13 cellular contexts compared by ENCODE assay signal in the genomic region with DNA sequence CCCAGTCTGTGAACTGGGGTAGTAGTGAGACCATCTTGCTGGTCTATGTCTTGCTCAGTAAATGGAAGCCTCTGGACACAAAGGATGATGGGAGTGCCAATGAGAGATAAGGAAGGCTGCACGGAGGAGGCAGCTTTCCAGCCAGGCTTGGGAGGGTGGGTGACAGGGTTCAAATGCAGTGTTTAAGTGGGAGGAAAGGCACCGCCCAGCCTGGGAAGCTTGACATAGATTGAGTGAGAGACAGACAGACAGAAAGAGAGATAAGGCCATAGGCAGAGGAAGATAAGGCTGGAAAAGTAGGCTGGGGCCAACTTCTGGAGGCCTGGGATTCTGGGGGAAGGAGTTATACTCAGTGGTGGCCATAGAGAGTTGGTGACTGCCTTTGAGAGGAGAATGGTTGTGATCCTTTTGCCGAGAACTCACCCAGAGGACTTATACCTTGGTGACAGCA. TPM values are rescaled to one million over a fixed set of nuclear protein-coding genes. Genes with fewer than 3 reads are reported as not detected.
DNase-seq lines count a peak whose midpoint lies in the region; ATAC-seq and TF ChIP-seq lines count a peak whose summit lies in the region.
"Had no signal": no experiment of that assay in that cellular context is flagged by ENCODE, and none has a peak within 500 bp of the region (broad histone marks: within the 10 kb centered on the region; RNA-seq: fewer than 3 reads in every experiment).

No MANE protein-coding gene starts in this region.

- ATAC-seq in HG03565 (IDR thresholded peaks at IDR 0.05; ENCODE audit: unreplicated experiment): no peak
- no peak for ATAC-seq in GM19328 (IDR thresholded peaks at IDR 0.05; ENCODE audit: unreplicated experiment)

- H3K9ac ChIP-seq in fibroblast of lung (ENCODE audit: insufficient read depth, low read length): no peak overlapping the region
- H3K9ac ChIP-seq: parathyroid adenoma had no signal

- no peaks in the 10 kb centered on the region for H3K36me3 ChIP-seq in fibroblast of lung (ENCODE audit: control insufficient read depth, insufficient read depth, low read length)
- H3K36me3 ChIP-seq in sigmoid colon: no peaks in the 10 kb centered on the region

- DNase-seq in CMK (ENCODE audit: low read depth) (peak; percentile 58), OCI-M1 (lab: John Stamatoyannopoulos, UW) (peak; percentile 73), fibroblast of lung (ENCODE audit: low read depth in 2 of 2) (no peak), sigmoid colon (peak; percentile 63), posterior vena cava (ENCODE audit: low spot score) (no peak)
- no peak for DNase-seq in stimulated activated naive CD4-positive, alpha-beta T cell (lab: John Stamatoyannopoulos, UW)
- DNase-seq: activated CD4-positive, alpha-beta T cell treated with anti-CD3 and anti-CD28 coated beads for 1 hour; GF-D8; NCI-H1105 treated with DMSO at 0.1 percent for 48 hours had no signal

- no peaks in the 10 kb centered on the region for H3K27me3 ChIP-seq in fibroblast of lung (ENCODE audit: control insufficient read depth, insufficient read depth, low read length)
- no peaks in the 10 kb centered on the region for H3K27me3 ChIP-seq in sigmoid colon

- no peaks in the 10 kb centered on the region for H3K79me2 ChIP-seq in fibroblast of lung (ENCODE audit: control insufficient read depth, insufficient read depth, low read length)
- H3K79me2 ChIP-seq: parathyroid adenoma had no signal

- H2AFZ ChIP-seq in fibroblast of lung (ENCODE audit: low read length): no peak overlapping the region
- H2AFZ ChIP-seq: parathyroid adenoma had no signal

- intact Hi-C loops in sigmoid colon (cut with DNase I) (no loop called here), posterior vena cava (cut with DNase I) (no loop called here)

- peak overlapping the region; percentile 100 for H3K27ac ChIP-seq in fibroblast of lung (ENCODE audit: insufficient read depth, low read length)
- peak overlapping the region; percentile 89 to 99 (median 96) for H3K27ac ChIP-seq in sigmoid colon
- H3K27ac ChIP-seq: parathyroid adenoma had no signal

- TF ChIP-seq EP300 in sigmoid colon (IDR thresholded peaks at IDR 0.05): no peak

- 73 to 87% methylated on average over 3 of the region's 3 CpGs for WGBS in sigmoid colon, 2 donors

- no peaks in the 10 kb centered on the region for H3K9me3 ChIP-seq in fibroblast of lung (ENCODE audit: control insufficient read depth, insufficient read depth, low read depth, low read length)
- no peaks in the 10 kb centered on the region for H3K9me3 ChIP-seq in sigmoid colon

- no peak overlapping the region for H3K4me3 ChIP-seq in fibroblast of lung (replicated peaks in 1 of 4; ENCODE audit: control extremely low read depth in 1 of 4, insufficient read depth in 1 of 4, low read depth in 3 of 4, low read length in 4 of 4)
- no peak overlapping the region for H3K4me3 ChIP-seq in sigmoid colon
- H3K4me3 ChIP-seq: SK-N-MC had no signal

- peak overlapping the region; percentile 41 for H3K4me2 ChIP-seq in fibroblast of lung (ENCODE audit: extremely low read depth, insufficient read depth, low read length)

- peaks cover 65% of the 10 kb centered on the region for H3K4me1 ChIP-seq in fibroblast of lung (ENCODE audit: control insufficient read depth, extremely low read depth, insufficient read depth, low read length)
- peaks cover 0 to 98% (median 91%) of the 10 kb centered on the region in 4 donors for H3K4me1 ChIP-seq in sigmoid colon
- H3K4me1 ChIP-seq: parathyroid adenoma had no signal

- no peaks in the 10 kb centered on the region for H4K20me1 ChIP-seq in fibroblast of lung (ENCODE audit: control insufficient read depth, extremely low read depth, insufficient read depth, low read length)

- TF ChIP-seq POLR2A in sigmoid colon (IDR thresholded peaks at IDR 0.05): no peak

- TF ChIP-seq CTCF in fibroblast of lung (conservative IDR thresholded peaks at IDR 0.05 in 1 of 2, IDR thresholded peaks at IDR 0.05 in 1 of 2; ENCODE audit: low read depth in 1 of 2, low read length in 2 of 2) (no peak), sigmoid colon (IDR thresholded peaks at IDR 0.05) (no peak)

RNA-seq across cellular contexts. Expression of a gene that starts 7.2 kb away (rescaled TPM):
- total RNA-seq in fibroblast of lung: 577 and 584 TPM in 2 replicates
- polyA plus RNA-seq in fibroblast of lung: 541 and 604 TPM in 2 replicates
- 2,129 and 2,873 TPM in 2 replicates for polyA plus RNA-seq in fibroblast of lung (2012)
- polyA minus RNA-seq in fibroblast of lung (ENCODE audit: low replicate concordance): 7,488 and 12,203 TPM in 2 replicates
- 100 to 1,000 TPM in 1 of 4 donors, 10 to 100 TPM in 3; 43.6 to 459 (median 71.4) TPM for total RNA-seq in sigmoid colon
- 10 to 100 TPM in 2 of 3 donors, 1 to 10 TPM in 1; 7.8 to 96.7 (median 10.2) TPM for polyA plus RNA-seq in sigmoid colon
- total RNA-seq in posterior vena cava: 1,000 to 10,000 TPM in 1 of 2 donors, 100 to 1,000 TPM in 1; 456 to 1,821 TPM

RNA-seq across cellular contexts. Expression of a gene that starts 42.8 kb away (rescaled TPM):
- 4.1 and 4.3 TPM in 2 replicates for total RNA-seq in fibroblast of lung
- polyA plus RNA-seq in fibroblast of lung: 1.4 and 1.6 TPM in 2 replicates
- 5.2 and 8.8 TPM in 2 replicates for polyA plus RNA-seq in fibroblast of lung (2012)
- polyA minus RNA-seq in fibroblast of lung (ENCODE audit: low replicate concordance): 1.7 and 5.6 TPM in 2 replicates
- total RNA-seq in sigmoid colon: 10 to 100 TPM; 27.3 to 80.1 (median 56.1) TPM
- 1 to 10 TPM; 2.5 to 7.2 (median 4.6) TPM for polyA plus RNA-seq in sigmoid colon
- 10 to 100 TPM; 87.9 to 99.0 TPM for total RNA-seq in posterior vena cava

RNA-seq across cellular contexts. Expression of a gene that starts 58.2 kb away (rescaled TPM):
- total RNA-seq in fibroblast of lung (41.5 and 45.5 TPM in 2 replicates), sigmoid colon (10 to 100 TPM; 15.3 to 18.8 (median 16.8) TPM), posterior vena cava (10 to 100 TPM; 51.4 to 53.7 TPM)
- polyA plus RNA-seq in fibroblast of lung (22.1 and 26.0 TPM in 2 replicates), sigmoid colon (10 to 100 TPM in 2 of 3 donors, 1 to 10 TPM in 1; 9.0 to 38.7 (median 10.9) TPM)
- 37.9 and 40.6 TPM in 2 replicates for polyA plus RNA-seq in fibroblast of lung (2012)
- polyA minus RNA-seq in fibroblast of lung (ENCODE audit: low replicate concordance): 25.3 and 28.3 TPM in 2 replicates

Comparison
In these comparisons a context has a peak if more than half of its experiments do, and no peak if none do; other contexts are left out.
1. DNase-seq: peak in CMK (single experiment), OCI-M1 (single experiment) and sigmoid colon (single experiment); none in fibroblast of lung (0 of 2), stimulated activated naive CD4-positive, alpha-beta T cell (0 of 6) and posterior vena cava (single experiment).